Comparison of ENCODE assay signal across 1 cellular context in the genomic region with DNA sequence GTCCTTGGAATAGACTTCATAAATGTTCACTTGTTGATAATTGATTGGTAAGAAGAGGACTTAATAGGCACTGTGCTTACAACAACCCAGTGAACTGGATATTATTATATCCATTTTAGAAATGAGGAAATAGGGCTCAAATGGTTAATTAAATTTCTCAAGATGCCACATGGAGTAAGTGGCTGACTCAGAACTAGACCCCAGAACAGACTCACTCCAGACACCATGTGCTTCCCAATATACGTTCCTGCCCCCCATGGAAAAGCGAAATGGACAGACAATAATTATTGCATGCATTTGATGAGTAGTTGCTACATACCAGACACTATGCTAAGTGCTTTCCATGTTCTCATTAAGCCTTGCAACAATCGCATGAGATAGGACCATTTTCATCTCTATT.
TF ChIP-seq lines count a peak whose summit lies in the region.

No MANE protein-coding gene starts in this region.

TF ChIP-seq in GM12878, 131 proteins besides CTCF, POLR2A, EP300 and RAD21 (continued from another document):
- TF ChIP-seq, protein P1, sequence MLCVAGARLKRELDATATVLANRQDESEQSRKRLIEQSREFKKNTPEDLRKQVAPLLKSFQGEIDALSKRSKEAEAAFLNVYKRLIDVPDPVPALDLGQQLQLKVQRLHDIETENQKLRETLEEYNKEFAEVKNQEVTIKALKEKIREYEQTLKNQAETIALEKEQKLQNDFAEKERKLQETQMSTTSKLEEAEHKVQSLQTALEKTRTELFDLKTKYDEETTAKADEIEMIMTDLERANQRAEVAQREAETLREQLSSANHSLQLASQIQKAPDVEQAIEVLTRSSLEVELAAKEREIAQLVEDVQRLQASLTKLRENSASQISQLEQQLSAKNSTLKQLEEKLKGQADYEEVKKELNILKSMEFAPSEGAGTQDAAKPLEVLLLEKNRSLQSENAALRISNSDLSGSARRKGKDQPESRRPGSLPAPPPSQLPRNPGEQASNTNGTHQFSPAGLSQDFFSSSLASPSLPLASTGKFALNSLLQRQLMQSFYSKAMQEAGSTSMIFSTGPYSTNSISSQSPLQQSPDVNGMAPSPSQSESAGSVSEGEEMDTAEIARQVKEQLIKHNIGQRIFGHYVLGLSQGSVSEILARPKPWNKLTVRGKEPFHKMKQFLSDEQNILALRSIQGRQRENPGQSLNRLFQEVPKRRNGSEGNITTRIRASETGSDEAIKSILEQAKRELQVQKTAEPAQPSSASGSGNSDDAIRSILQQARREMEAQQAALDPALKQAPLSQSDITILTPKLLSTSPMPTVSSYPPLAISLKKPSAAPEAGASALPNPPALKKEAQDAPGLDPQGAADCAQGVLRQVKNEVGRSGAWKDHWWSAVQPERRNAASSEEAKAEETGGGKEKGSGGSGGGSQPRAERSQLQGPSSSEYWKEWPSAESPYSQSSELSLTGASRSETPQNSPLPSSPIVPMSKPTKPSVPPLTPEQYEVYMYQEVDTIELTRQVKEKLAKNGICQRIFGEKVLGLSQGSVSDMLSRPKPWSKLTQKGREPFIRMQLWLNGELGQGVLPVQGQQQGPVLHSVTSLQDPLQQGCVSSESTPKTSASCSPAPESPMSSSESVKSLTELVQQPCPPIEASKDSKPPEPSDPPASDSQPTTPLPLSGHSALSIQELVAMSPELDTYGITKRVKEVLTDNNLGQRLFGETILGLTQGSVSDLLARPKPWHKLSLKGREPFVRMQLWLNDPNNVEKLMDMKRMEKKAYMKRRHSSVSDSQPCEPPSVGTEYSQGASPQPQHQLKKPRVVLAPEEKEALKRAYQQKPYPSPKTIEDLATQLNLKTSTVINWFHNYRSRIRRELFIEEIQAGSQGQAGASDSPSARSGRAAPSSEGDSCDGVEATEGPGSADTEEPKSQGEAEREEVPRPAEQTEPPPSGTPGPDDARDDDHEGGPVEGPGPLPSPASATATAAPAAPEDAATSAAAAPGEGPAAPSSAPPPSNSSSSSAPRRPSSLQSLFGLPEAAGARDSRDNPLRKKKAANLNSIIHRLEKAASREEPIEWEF (IDR thresholded peaks at IDR 0.05; ENCODE audit: insufficient replicate concordance, low read depth, low read length) = no peak
- TF ChIP-seq ZNF384 (IDR thresholded peaks at IDR 0.05; ENCODE audit: borderline replicate concordance, low read depth, low read length) = no peak
- TF ChIP-seq NFXL1 (IDR thresholded peaks at IDR 0.05; ENCODE audit: borderline replicate concordance) = no peak
- TF ChIP-seq, protein P2, sequence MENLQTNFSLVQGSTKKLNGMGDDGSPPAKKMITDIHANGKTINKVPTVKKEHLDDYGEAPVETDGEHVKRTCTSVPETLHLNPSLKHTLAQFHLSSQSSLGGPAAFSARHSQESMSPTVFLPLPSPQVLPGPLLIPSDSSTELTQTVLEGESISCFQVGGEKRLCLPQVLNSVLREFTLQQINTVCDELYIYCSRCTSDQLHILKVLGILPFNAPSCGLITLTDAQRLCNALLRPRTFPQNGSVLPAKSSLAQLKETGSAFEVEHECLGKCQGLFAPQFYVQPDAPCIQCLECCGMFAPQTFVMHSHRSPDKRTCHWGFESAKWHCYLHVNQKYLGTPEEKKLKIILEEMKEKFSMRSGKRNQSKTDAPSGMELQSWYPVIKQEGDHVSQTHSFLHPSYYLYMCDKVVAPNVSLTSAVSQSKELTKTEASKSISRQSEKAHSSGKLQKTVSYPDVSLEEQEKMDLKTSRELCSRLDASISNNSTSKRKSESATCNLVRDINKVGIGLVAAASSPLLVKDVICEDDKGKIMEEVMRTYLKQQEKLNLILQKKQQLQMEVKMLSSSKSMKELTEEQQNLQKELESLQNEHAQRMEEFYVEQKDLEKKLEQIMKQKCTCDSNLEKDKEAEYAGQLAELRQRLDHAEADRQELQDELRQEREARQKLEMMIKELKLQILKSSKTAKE (IDR thresholded peaks at IDR 0.05; ENCODE audit: low read depth, poor library complexity, severe bottlenecking) = no peak
